ENCODE assay signal across 31 cellular contexts in the genomic region with DNA sequence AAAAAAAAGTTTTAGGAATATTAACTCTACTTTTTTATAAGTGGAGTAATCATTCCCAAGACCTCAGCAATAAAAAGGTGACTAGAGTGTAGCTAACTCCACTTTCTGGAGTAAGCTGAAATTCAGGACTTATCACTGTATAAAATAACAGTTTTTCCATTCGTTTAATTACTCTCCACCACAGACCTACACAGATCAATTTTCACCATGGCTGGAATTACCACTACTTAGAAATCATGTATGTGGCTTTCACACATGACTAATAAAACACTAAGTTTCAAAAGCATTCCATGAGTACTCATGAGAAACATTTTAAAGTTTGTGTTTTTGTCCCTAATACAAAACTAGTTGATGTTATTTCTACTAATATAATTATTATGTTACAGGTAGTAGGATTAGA.
"Had no signal": no experiment of that assay in that cellular context is flagged by ENCODE, and none has a peak within 500 bp of the region (broad histone marks: within the 10 kb centered on the region; RNA-seq: fewer than 3 reads in every experiment).

No MANE protein-coding gene starts in this region.

- H3K4me3 ChIP-seq: adrenal gland, ascending aorta, coronary artery, dorsolateral prefrontal cortex, gastroesophageal sphincter, hepatocyte, mucosa of descending colon, sigmoid colon, testis, transverse colon had no signal

- H3K27ac Mint-ChIP-seq: activated naive CD4-positive, alpha-beta T cell treated with anti-CD3 and anti-CD28 coated beads, Interleukin-2, amount 50 U/mL, for 24 hours; effector memory CD8-positive, alpha-beta T cell; natural killer cell treated with Interleukin-12 subunit alpha and Interleukin-12 subunit beta and Interleukin-15 and Interleukin-18, amount 100 ng/mL, for 72 hours; stimulated activated naive B cell treated with anti-CD40 and anti-IgM and Interleukin-4, amounts not matched to agents 10 μg/mL and 1 μg/mL and 100 μg/mL, for 72 hours had no signal

- H3K4me1 ChIP-seq: testis had no signal

- H3K9me3 ChIP-seq: adrenal gland, ascending aorta, gastroesophageal sphincter, mucosa of descending colon, neutrophil, sigmoid colon, testis, transverse colon had no signal

- H3K9me3 Mint-ChIP-seq: activated naive CD4-positive, alpha-beta T cell treated with anti-CD3 and anti-CD28 coated beads, Interleukin-2, amount 50 U/mL, for 24 hours; effector memory CD8-positive, alpha-beta T cell; natural killer cell treated with Interleukin-12 subunit alpha and Interleukin-12 subunit beta and Interleukin-15 and Interleukin-18, amount 100 ng/mL, for 72 hours; stimulated activated naive B cell treated with anti-CD40 and anti-IgM and Interleukin-4, amounts not matched to agents 10 μg/mL and 1 μg/mL and 100 μg/mL, for 72 hours had no signal

- H3K27ac ChIP-seq: adrenal gland, ascending aorta, brain microvascular endothelial cell, coronary artery, gastroesophageal sphincter, hepatocyte, neutrophil, sigmoid colon, testis, transverse colon, WERI-Rb-1 had no signal

- DNase-seq: activated CD4-positive, alpha-beta T cell treated with anti-CD3 and anti-CD28 coated beads for 1 hour; activated CD8-positive, alpha-beta memory T cell treated with anti-CD3 and anti-CD28 coated beads for 24 hours; activated gamma-delta T cell treated with Interleukin-2 at 50 U/mL for 16 hours; adrenal gland; brain microvascular endothelial cell; dorsolateral prefrontal cortex; effector memory CD8-positive, alpha-beta T cell; erythroblast; islet precursor cell; left ventricle myocardium superior; mucosa of descending colon; sigmoid colon; small intestine; stimulated activated CD4-positive, alpha-beta T cell treated with anti-CD3 and anti-CD28 coated beads, Interleukin-1b, Interleukin-23, amount 100 ng/mL, for 48 hours; stimulated activated CD4-positive, alpha-beta T cell treated with anti-CD3 and anti-CD28 coated beads, Interleukin-4, amount 100 ng/mL, for 4 hours; stimulated activated CD8-positive, alpha-beta memory T cell treated with anti-CD3 and anti-CD28 coated beads, Interleukin-4, amount 100 ng/mL, for 48 hours; stimulated activated naive B cell treated with anti-CD40 and anti-IgM and Interleukin-4, amounts not matched to agents 10 μg/mL and 1 μg/mL and 100 μg/mL, for 72 hours; T-helper 9 cell; testis; transverse colon; WERI-Rb-1 had no signal

- H3K36me3 ChIP-seq: adrenal gland, brain microvascular endothelial cell, gastroesophageal sphincter, neutrophil, sigmoid colon, transverse colon, WERI-Rb-1 had no signal

- H3K27me3 Mint-ChIP-seq: activated naive CD4-positive, alpha-beta T cell treated with anti-CD3 and anti-CD28 coated beads, Interleukin-2, amount 50 U/mL, for 24 hours; effector memory CD8-positive, alpha-beta T cell; progenitor cell of endocrine pancreas; stimulated activated naive B cell treated with anti-CD40 and anti-IgM and Interleukin-4, amounts not matched to agents 10 μg/mL and 1 μg/mL and 100 μg/mL, for 72 hours had no signal

- FAIRE-seq: small intestine, TTC549, urothelium cell line had no signal

- H3K4me3 Mint-ChIP-seq: activated naive CD4-positive, alpha-beta T cell treated with anti-CD3 and anti-CD28 coated beads, Interleukin-2, amount 50 U/mL, for 24 hours; effector memory CD8-positive, alpha-beta T cell; natural killer cell treated with Interleukin-12 subunit alpha and Interleukin-12 subunit beta and Interleukin-15 and Interleukin-18, amount 100 ng/mL, for 72 hours; stimulated activated naive B cell treated with anti-CD40 and anti-IgM and Interleukin-4, amounts not matched to agents 10 μg/mL and 1 μg/mL and 100 μg/mL, for 72 hours had no signal

- H3K27me3 ChIP-seq: adrenal gland, ascending aorta, brain microvascular endothelial cell, dorsolateral prefrontal cortex, gastroesophageal sphincter, hepatocyte, sigmoid colon, testis, transverse colon had no signal

- ATAC-seq: effector memory CD8-positive, alpha-beta T cell; gastroesophageal sphincter; left ventricle myocardium superior; mucosa of descending colon; stimulated activated naive B cell treated with anti-CD40 and anti-IgM and Interleukin-4, amounts not matched to agents 10 μg/mL and 1 μg/mL and 100 μg/mL, for 72 hours had no signal

- H3K36me3 Mint-ChIP-seq: natural killer cell treated with Interleukin-12 subunit alpha and Interleukin-12 subunit beta and Interleukin-15 and Interleukin-18, amount 100 ng/mL, for 72 hours had no signal
